In genomic region chr5:24365406-24365805, GRCh38 we compare ENCODE assay signal across 16 cellular contexts.
"Had no signal": no experiment of that assay in that cellular context is flagged by ENCODE, and none has a peak within 500 bp of the region (broad histone marks: within the 10 kb centered on the region; RNA-seq: fewer than 3 reads in every experiment).

No MANE protein-coding gene starts in this region.

- ATAC-seq: left lung; natural killer cell treated with Interleukin-12 subunit alpha and Interleukin-12 subunit beta and Interleukin-15 and Interleukin-18, amount 100 ng/mL, for 72 hours; psoas muscle; WTC11 had no signal

- H3K4me3 ChIP-seq: adrenal gland, esophagus muscularis mucosa, left lung, psoas muscle, spleen had no signal

- DNase-seq: activated CD4-positive, alpha-beta T cell treated with anti-CD3 and anti-CD28 coated beads, Interleukin-2, amount 10 ng/mL, durations not matched to agents 7 days and 5 days; activated naive CD4-positive, alpha-beta T cell treated with anti-CD3 and anti-CD28 coated beads, Interleukin-2, amount 50 U/mL, for 16 hours; activated T-cell treated with anti-CD3 and anti-CD28 coated beads for 4 hours; adrenal gland; foreskin fibroblast; left lung; occipital lobe; psoas muscle; spleen; stimulated activated CD4-positive, alpha-beta T cell treated with anti-CD3 and anti-CD28 coated beads, Interleukin-2, amount 100 ng/mL, for 24 hours; stimulated activated naive CD4-positive, alpha-beta T cell treated with Interleukin-2 at 50 U/mL for 16 hours had no signal

- H3K27me3 ChIP-seq: adrenal gland, esophagus muscularis mucosa, left lung, spleen had no signal

- H3K27ac ChIP-seq: adrenal gland, esophagus muscularis mucosa, left lung, psoas muscle, spleen had no signal

- FAIRE-seq: endometrium, islet of Langerhans had no signal

- H3K36me3 ChIP-seq: adrenal gland, esophagus muscularis mucosa, left lung, spleen had no signal

- H3K9me3 ChIP-seq: adrenal gland, esophagus muscularis mucosa, psoas muscle had no signal

- H3K4me1 ChIP-seq: adrenal gland, esophagus muscularis mucosa, left lung, psoas muscle, spleen had no signal
